In the genomic region with DNA sequence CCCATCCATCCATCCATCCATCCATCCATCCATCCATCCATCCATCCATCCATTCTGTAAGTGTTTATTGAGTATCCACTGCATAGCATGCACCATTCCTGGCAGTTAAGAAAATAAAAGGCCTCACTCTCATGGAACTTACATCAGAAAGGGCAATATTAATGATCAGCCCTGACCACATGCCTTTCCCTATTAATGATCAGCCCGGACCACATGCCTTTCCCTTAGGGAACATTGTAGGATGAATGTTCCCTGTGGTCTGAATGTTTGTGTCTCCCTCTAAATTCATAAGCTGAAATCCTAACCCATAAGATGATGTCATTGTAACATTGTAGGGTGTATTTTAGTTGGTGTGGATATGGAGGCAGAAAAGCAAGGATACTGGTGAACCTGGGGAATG, we compare ENCODE assay signal across 19 cellular contexts.
DNase-seq lines count a peak whose midpoint lies in the region; ATAC-seq, FAIRE-seq and TF ChIP-seq lines count a peak whose summit lies in the region.
"Had no signal": no experiment of that assay in that cellular context is flagged by ENCODE, and none has a peak within 500 bp of the region (broad histone marks: within the 10 kb centered on the region; RNA-seq: fewer than 3 reads in every experiment).

No MANE protein-coding gene starts in this region.

- TF ChIP-seq RAD21 in HepG2 (CRISPR knock-in tag; IDR thresholded peaks at IDR 0.05), result no peak

- TF ChIP-seq EP300 in HepG2 (IDR thresholded peaks at IDR 0.05; ENCODE audit: low read depth in 2 of 2, low read length in 2 of 2), result no peak
- TF ChIP-seq EP300 in HepG2 (CRISPR knock-in tag; IDR thresholded peaks at IDR 0.05; ENCODE audit: borderline replicate concordance), result no peak

- no peaks in the 10 kb centered on the region for H3K4me1 ChIP-seq in HepG2 (ENCODE audit: insufficient read depth, low read length)
- no peaks in the 10 kb centered on the region for H3K4me1 ChIP-seq in right lobe of liver
- no peaks in the 10 kb centered on the region for H3K4me1 ChIP-seq in A673 (ENCODE audit: insufficient read depth, low read length, poor library complexity, severe bottlenecking)
- H3K4me1 ChIP-seq: A549 had no signal

- intact Hi-C loops in HepG2 (cut with micrococcal nuclease; ENCODE audit: unreplicated experiment) (no loop called here), right lobe of liver (cut with DNase I) (no loop called here), A673 (cut with micrococcal nuclease; ENCODE audit: unreplicated experiment) (no loop called here)

- CTCF ChIA-PET in HepG2 (lab: Yijun Ruan, JAX; ENCODE audit: low intra/inter-chr PET ratio, low total read pairs), result no interaction called here
- CTCF ChIA-PET in A673 (lab: Charles Lee), result no interaction called here

- no peak overlapping the region for H3K4me2 ChIP-seq in HepG2 (ENCODE audit: low read depth, low read length)
- H3K4me2 ChIP-seq: A549, GM23338 had no signal

- ATAC-seq in HepG2, result no peak
- ATAC-seq in right lobe of liver, result no peak
- ATAC-seq: A549, GM23338, HCT116 had no signal

- no TSS peak for BruUV-seq in HepG2 (replicated peaks; lab: Mats Ljungman, UMichigan)
- BruUV-seq in A673 (replicated peaks; lab: Mats Ljungman, UMichigan), result no TSS peak

- in situ Hi-C loops in HepG2 (cut with HindIII; ENCODE audit: extremely low pct_ligation_motif_present, low pct_unique_long_range_greater_than_20kb), result no loop called here

- DNase-seq in HepG2 (ENCODE audit: low spot score) (no peak), right lobe of liver (no peak), epithelial cell of proximal tubule (ENCODE audit: low read depth) (peak; percentile 67), kidney tubule cell (ENCODE audit: low spot score) (peak; percentile 90), A673 (ENCODE audit: low spot score) (no peak), NOMO-1 treated with DMSO at 0.1 percent for 48 hours (lab: John Stamatoyannopoulos, UW; ENCODE audit: unreplicated experiment) (no peak), AML-193 (lab: John Stamatoyannopoulos, UW) (no peak)
- DNase-seq: Calu3; CD4-positive, alpha-beta T cell; DMS79 treated with DMSO at 0.1 percent for 48 hours; GF-D8; H7; HFFc6 had no signal

- TF ChIP-seq POLR2A in HepG2 (IDR thresholded peaks at IDR 0.05; ENCODE audit: insufficient read depth in 1 of 2, low read depth in 2 of 2, low read length in 2 of 2) (no peak), right lobe of liver (IDR thresholded peaks at IDR 0.05) (no peak)

- H3K9me3 ChIP-seq in HepG2 (ENCODE audit: low read length), result no peaks in the 10 kb centered on the region
- no peaks in the 10 kb centered on the region for H3K9me3 ChIP-seq in right lobe of liver
- no peaks in the 10 kb centered on the region for H3K9me3 ChIP-seq in A673 (ENCODE audit: low read depth, low read length, poor library complexity, severe bottlenecking)
- H3K9me3 ChIP-seq: A549 had no signal

- WGBS in HepG2 (ENCODE audit: low lambda C conversion rate), result 15% methylated on average over 1 of the region's 1 CpG
- WGBS in right lobe of liver (ENCODE audit: insufficient coverage, low coverage, low lambda C conversion rate, missing lambda C conversion rate), result 40% methylated on average over 1 of the region's 1 CpG

- H3K36me3 ChIP-seq in HepG2 (replicated peaks in 1 of 2; ENCODE audit: control insufficient read depth in 1 of 2, insufficient read depth in 2 of 2, low read length in 2 of 2), result no peaks in the 10 kb centered on the region
- no peaks in the 10 kb centered on the region for H3K36me3 ChIP-seq in right lobe of liver
- H3K36me3 ChIP-seq in A673 (ENCODE audit: insufficient read depth, low read length, poor library complexity, severe bottlenecking), result no peaks in the 10 kb centered on the region

- FAIRE-seq in HepG2 (lab: Jason Lieb, UNC), result no peak
- FAIRE-seq: A549, HTR-8/SVneo had no signal

- H3K27me3 ChIP-seq in HepG2 (ENCODE audit: control insufficient read depth in 1 of 2, insufficient read depth in 2 of 2, low read length in 2 of 2) (no peaks in the 10 kb centered on the region), right lobe of liver (no peaks in the 10 kb centered on the region), A673 (replicated peaks; ENCODE audit: insufficient read depth, low read depth, low read length, poor library complexity) (peaks cover 35% of the 10 kb centered on the region)

- no peaks in the 10 kb centered on the region for H3K79me2 ChIP-seq in HepG2 (ENCODE audit: insufficient read depth, low read length)

- no peak overlapping the region for H3K27ac ChIP-seq in HepG2 (ENCODE audit: extremely low read length, insufficient read depth, low read length)
- no peak overlapping the region for H3K27ac ChIP-seq in right lobe of liver
- H3K27ac ChIP-seq in A673 (ENCODE audit: low read depth, low read length, poor library complexity, severe bottlenecking), result no peak overlapping the region
- H3K27ac ChIP-seq: 22Rv1, A549, C4-2B had no signal

- H3K9ac ChIP-seq in HepG2 (ENCODE audit: insufficient read depth, low read depth, low read length), result no peak overlapping the region

- no peaks in the 10 kb centered on the region for H4K20me1 ChIP-seq in HepG2 (ENCODE audit: insufficient read depth, low read length)

- POLR2A ChIA-PET in HepG2 (lab: Yijun Ruan, JAX), result no interaction called here
- POLR2A ChIA-PET in A673 (lab: Charles Lee; ENCODE audit: low non-redundant PET), result no interaction called here

- H3K4me3 ChIP-seq in HepG2 (replicated peaks in 1 of 3; ENCODE audit: insufficient read depth in 1 of 3, low read depth in 2 of 3, low read length in 3 of 3), result no peak overlapping the region
- no peak overlapping the region for H3K4me3 ChIP-seq in right lobe of liver
- H3K4me3 ChIP-seq in epithelial cell of proximal tubule (ENCODE audit: low read depth, low read length), result no peak overlapping the region
- no peak overlapping the region for H3K4me3 ChIP-seq in A673 (ENCODE audit: low read depth, low read length, poor library complexity, severe bottlenecking)
- H3K4me3 ChIP-seq: A549, GM23338 had no signal

- TF ChIP-seq CTCF in HepG2 (CRISPR knock-in tag; IDR thresholded peaks at IDR 0.05) (no peak), right lobe of liver (IDR thresholded peaks at IDR 0.05) (no peak), epithelial cell of proximal tubule (conservative IDR thresholded peaks at IDR 0.05; ENCODE audit: low read depth, low read length) (no peak), A673 (conservative IDR thresholded peaks at IDR 0.05; ENCODE audit: low read depth, low read length) (no peak)

- no peak overlapping the region for H2AFZ ChIP-seq in HepG2 (ENCODE audit: low read length)
- H2AFZ ChIP-seq: GM23338 had no signal

TF ChIP-seq in HepG2, 621 proteins besides CTCF, POLR2A, EP300 and RAD21:
- no peak for TF ChIP-seq MAFF (IDR thresholded peaks at IDR 0.05; ENCODE audit: low read depth, low read length)
- peak; percentile 81 for TF ChIP-seq ATF7 (IDR thresholded peaks at IDR 0.05)
- TF ChIP-seq ATF7 (CRISPR knock-in tag; IDR thresholded peaks at IDR 0.05), result no peak

Comparison
In these comparisons a context has a peak if more than half of its experiments do, and no peak if none do; other contexts are left out.
1. DNase-seq: peak in epithelial cell of proximal tubule (single experiment) and kidney tubule cell (single experiment); none in HepG2 (single experiment), right lobe of liver (0 of 3), A673 (single experiment), NOMO-1 treated with DMSO at 0.1 percent for 48 hours (single experiment) and AML-193 (0 of 2).